Comparison of ENCODE assay signal across 4 cellular contexts in genomic region chr9:96865240-96865639, GRCh38. TPM values are rescaled to one million over a fixed set of nuclear protein-coding genes. Genes with fewer than 3 reads are reported as not detected.
A peak's percentile ranks its signal among the peaks of the same experiment; 100 is the strongest.
DNase-seq lines count a peak whose midpoint lies in the region; ATAC-seq, FAIRE-seq and TF ChIP-seq lines count a peak whose summit lies in the region.
"Not testable (repeated sequence)": the region's sequence is repeated elsewhere in the genome, so short reads cannot be mapped to it uniquely, and the experiment has no call there.

No MANE protein-coding gene starts in this region.

- TF ChIP-seq POLR2A in K562 (conservative IDR thresholded peaks at IDR 0.05); HepG2 (IDR thresholded peaks at IDR 0.05; ENCODE audit: insufficient read depth in 1 of 2, low read depth in 2 of 2, low read length in 2 of 2): not testable (repeated sequence)

- not testable (repeated sequence) for DNase-seq in K562 (ENCODE audit: extremely low read depth in 1 of 4, low spot score in 3 of 4); HepG2 (ENCODE audit: low spot score); stimulated activated naive B cell treated with anti-CD40 and anti-IgM and Interleukin-4, amounts not matched to agents 10 μg/mL and 1 μg/mL and 100 μg/mL, for 72 hours

- H3K27ac ChIP-seq in K562 (ENCODE audit: extremely low read depth, low read depth, low read length); HepG2 (ENCODE audit: extremely low read length, insufficient read depth, low read length): not testable (repeated sequence)

- TF ChIP-seq CTCF in K562 (IDR thresholded peaks at IDR 0.05 in 2 of 3, conservative IDR thresholded peaks at IDR 0.05 in 1 of 3; ENCODE audit: insufficient read depth in 2 of 3, low read depth in 1 of 3, low read length in 3 of 3); HepG2 (CRISPR knock-in tag; IDR thresholded peaks at IDR 0.05): not testable (repeated sequence)

- not testable (repeated sequence) for H3K9me3 ChIP-seq in K562 (replicated peaks; ENCODE audit: control insufficient read depth, insufficient read depth, low read depth, low read length); HepG2 (ENCODE audit: low read length)

- CTCF ChIA-PET in K562 (lab: Yijun Ruan, JAX; ENCODE audit: low intra/inter-chr PET ratio); HepG2 (lab: Yijun Ruan, JAX; ENCODE audit: low intra/inter-chr PET ratio, low total read pairs): not testable (repeated sequence)

- ATAC-seq in K562; HepG2; stimulated activated naive B cell treated with anti-CD40 and anti-IgM and Interleukin-4, amounts not matched to agents 10 μg/mL and 1 μg/mL and 100 μg/mL, for 72 hours (replicated peaks): not testable (repeated sequence)

- not testable (repeated sequence) for H3K27me3 Mint-ChIP-seq in activated naive CD4-positive, alpha-beta T cell treated with anti-CD3 and anti-CD28 coated beads, Interleukin-2, amount 50 U/mL, for 24 hours; stimulated activated naive B cell treated with anti-CD40 and anti-IgM and Interleukin-4, amounts not matched to agents 10 μg/mL and 1 μg/mL and 100 μg/mL, for 72 hours

- FAIRE-seq in K562 (lab: Jason Lieb, UNC); HepG2 (lab: Jason Lieb, UNC): not testable (repeated sequence)

- H3K9me3 Mint-ChIP-seq in activated naive CD4-positive, alpha-beta T cell treated with anti-CD3 and anti-CD28 coated beads, Interleukin-2, amount 50 U/mL, for 24 hours; stimulated activated naive B cell treated with anti-CD40 and anti-IgM and Interleukin-4, amounts not matched to agents 10 μg/mL and 1 μg/mL and 100 μg/mL, for 72 hours: not testable (repeated sequence)

- H3K4me1 Mint-ChIP-seq in activated naive CD4-positive, alpha-beta T cell treated with anti-CD3 and anti-CD28 coated beads, Interleukin-2, amount 50 U/mL, for 24 hours; stimulated activated naive B cell treated with anti-CD40 and anti-IgM and Interleukin-4, amounts not matched to agents 10 μg/mL and 1 μg/mL and 100 μg/mL, for 72 hours: not testable (repeated sequence)

- intact Hi-C loops in K562 (cut with micrococcal nuclease); HepG2 (cut with micrococcal nuclease; ENCODE audit: unreplicated experiment): not testable (repeated sequence)

- H3K4me3 Mint-ChIP-seq in activated naive CD4-positive, alpha-beta T cell treated with anti-CD3 and anti-CD28 coated beads, Interleukin-2, amount 50 U/mL, for 24 hours; stimulated activated naive B cell treated with anti-CD40 and anti-IgM and Interleukin-4, amounts not matched to agents 10 μg/mL and 1 μg/mL and 100 μg/mL, for 72 hours: not testable (repeated sequence)

- H3K79me2 ChIP-seq in K562 (ENCODE audit: control insufficient read depth, insufficient read depth, low read length); HepG2 (ENCODE audit: insufficient read depth, low read length): not testable (repeated sequence)

- peak overlapping the region; percentile 55 for H3K27ac Mint-ChIP-seq in activated naive CD4-positive, alpha-beta T cell treated with anti-CD3 and anti-CD28 coated beads, Interleukin-2, amount 50 U/mL, for 24 hours
- H3K27ac Mint-ChIP-seq in stimulated activated naive B cell treated with anti-CD40 and anti-IgM and Interleukin-4, amounts not matched to agents 10 μg/mL and 1 μg/mL and 100 μg/mL, for 72 hours = peak overlapping the region; percentile 76

- not testable (repeated sequence) for BruUV-seq in K562 (replicated peaks; lab: Mats Ljungman, UMichigan); HepG2 (replicated peaks; lab: Mats Ljungman, UMichigan)

- not testable (repeated sequence) for TF ChIP-seq EP300 in K562 (IDR thresholded peaks at IDR 0.05; ENCODE audit: low read length); HepG2 (IDR thresholded peaks at IDR 0.05; ENCODE audit: low read depth in 2 of 2, low read length in 2 of 2); HepG2 (CRISPR knock-in tag; IDR thresholded peaks at IDR 0.05; ENCODE audit: borderline replicate concordance)

- POLR2A ChIA-PET in K562 (lab: Yijun Ruan, JAX); HepG2 (lab: Yijun Ruan, JAX): not testable (repeated sequence)

- H3K36me3 ChIP-seq in K562 (ENCODE audit: control insufficient read depth, insufficient read depth, low read length); HepG2 (replicated peaks in 1 of 2; ENCODE audit: control insufficient read depth in 1 of 2, insufficient read depth in 2 of 2, low read length in 2 of 2): not testable (repeated sequence)

- not testable (repeated sequence) for H3K27me3 ChIP-seq in K562 (ENCODE audit: control insufficient read depth in 2 of 2, insufficient read depth in 2 of 2, low read length in 2 of 2); HepG2 (ENCODE audit: control insufficient read depth in 1 of 2, insufficient read depth in 2 of 2, low read length in 2 of 2)

- in situ Hi-C loops in K562 (cut with MboI) = not testable (repeated sequence)
- in situ Hi-C loops in HepG2 (cut with HindIII; ENCODE audit: extremely low pct_ligation_motif_present, low pct_unique_long_range_greater_than_20kb) = loop anchor here (10.0 to 25.0 kb wide), 2 partner anchors 240 to 747 kb away; no protein-coding TSS in a partner anchor

- H3K9ac ChIP-seq in K562 (ENCODE audit: insufficient read depth in 1 of 2, low read depth in 2 of 2, low read length in 2 of 2); HepG2 (ENCODE audit: insufficient read depth, low read depth, low read length): not testable (repeated sequence)

- H3K9me1 ChIP-seq in K562 (ENCODE audit: control insufficient read depth, insufficient read depth, low read length) = not testable (repeated sequence)

- not testable (repeated sequence) for H2AFZ ChIP-seq in K562 (ENCODE audit: low read depth, low read length); HepG2 (ENCODE audit: low read length)

- not testable (repeated sequence) for H3K4me2 ChIP-seq in K562 (ENCODE audit: insufficient read depth, low read length); HepG2 (ENCODE audit: low read depth, low read length)

- not testable (repeated sequence) for TF ChIP-seq RAD21 in K562 (CRISPR knock-in tag; conservative IDR thresholded peaks at IDR 0.05 in 1 of 2, IDR thresholded peaks at IDR 0.05 in 1 of 2); HepG2 (CRISPR knock-in tag; IDR thresholded peaks at IDR 0.05)

- H3K4me1 ChIP-seq in K562 (replicated peaks in 1 of 2; ENCODE audit: control insufficient read depth in 2 of 2, insufficient read depth in 2 of 2, low read length in 2 of 2) = not testable (repeated sequence)
- H3K4me1 ChIP-seq in HepG2 (ENCODE audit: insufficient read depth, low read length) = peaks cover 18% of the 10 kb centered on the region

- not testable (repeated sequence) for H4K20me1 ChIP-seq in K562 (replicated peaks; ENCODE audit: control insufficient read depth, insufficient read depth, low read length); HepG2 (ENCODE audit: insufficient read depth, low read length)

- not testable (repeated sequence) for H3K4me3 ChIP-seq in K562; HepG2 (replicated peaks in 1 of 3; ENCODE audit: insufficient read depth in 1 of 3, low read depth in 2 of 3, low read length in 3 of 3)

- 3% methylated on average over 2 of the region's 2 CpGs for WGBS in K562 (ENCODE audit: insufficient coverage, low coverage, missing lambda C conversion rate)
- WGBS in HepG2 (ENCODE audit: low lambda C conversion rate) = 6% methylated on average over 2 of the region's 2 CpGs

- H3K36me3 Mint-ChIP-seq in activated naive CD4-positive, alpha-beta T cell treated with anti-CD3 and anti-CD28 coated beads, Interleukin-2, amount 50 U/mL, for 24 hours = not testable (repeated sequence)
- peaks cover 6 to 12% of the 10 kb centered on the region in 2 donors for H3K36me3 Mint-ChIP-seq in stimulated activated naive B cell treated with anti-CD40 and anti-IgM and Interleukin-4, amounts not matched to agents 10 μg/mL and 1 μg/mL and 100 μg/mL, for 72 hours

RNA-seq across cellular contexts. Expression of gene ZNF782, which starts 10.9 kb away (rescaled TPM):
- total RNA-seq in K562 (2011; cell fraction: chromatin; rRNA removed; ENCODE audit: low replicate concordance) = 4.7 and 25.6 TPM in 2 replicates
- total RNA-seq in K562 (2011; cell fraction: nucleolus; rRNA removed) = 3.8 and 6.7 TPM in 2 replicates
- total RNA-seq in K562 (2011; cell fraction: nucleoplasm; rRNA removed) = 7.1 and 7.6 TPM in 2 replicates
- 4.3 and 5.1 TPM in 2 replicates for total RNA-seq in K562 (2014; rRNA removed)
- total RNA-seq in K562 (2014; rRNA removed; fragmentation: Illumina TruSeq; extraction: Trizol) = 6.0 and 6.4 TPM in 2 replicates
- total RNA-seq in K562 (2015; rRNA removed; fragmentation: Illumina TruSeq; extraction: Trizol) = 7.1 and 8.8 TPM in 2 replicates
- total RNA-seq in K562 (2021) = 4.5 and 4.9 TPM in 2 replicates
- polyA plus RNA-seq in K562 (2011; rRNA removed) = 4.5 and 4.6 TPM in 2 replicates
- 1.0 and 1.2 TPM in 2 replicates for polyA plus RNA-seq in K562 (2011; cell fraction: cytosol; rRNA removed)
- polyA plus RNA-seq in K562 (2011; cell fraction: nucleus; rRNA removed) = 7.1 and 9.6 TPM in 2 replicates
- 2.4 and 3.2 TPM in 2 replicates for polyA plus RNA-seq in K562 (2012)
- polyA plus RNA-seq in K562 (2014; fragmentation: Illumina TruSeq; extraction: Trizol) = 3.9 and 4.2 TPM in 2 replicates
- under 1 TPM; 0.38 to 0.55 TPM for polyA plus RNA-seq in K562 (2014; fragmentation: Nextera tagmentation; extraction: Ambion mirVana)
- 3.2 and 5.3 TPM in 2 replicates for polyA plus RNA-seq in K562 (2014; rRNA removed)
- 7.2 and 12.4 TPM in 2 replicates for polyA minus RNA-seq in K562 (2011; rRNA and poly(A)+ RNA removed)
- 1.4 and 3.0 TPM in 2 replicates for polyA minus RNA-seq in K562 (2011; cell fraction: cytosol; rRNA and poly(A)+ RNA removed)
- polyA minus RNA-seq in K562 (2011; cell fraction: nucleus; rRNA and poly(A)+ RNA removed) = 6.1 and 11.3 TPM in 2 replicates
- 4.7 and 4.9 TPM in 2 replicates for total RNA-seq in HepG2 (2016; rRNA removed; fragmentation: Illumina TruSeq; extraction: Trizol)
- 0.88 and 2.2 TPM in 2 replicates for total RNA-seq in HepG2 (2016; cell fraction: cytosol; rRNA removed; fragmentation: Illumina TruSeq; extraction: Trizol; ENCODE audit: low read depth)
- 3.9 and 5.8 TPM in 2 replicates for total RNA-seq in HepG2 (2016; cell fraction: insoluble cytoplasmic fraction; rRNA removed; fragmentation: Illumina TruSeq; extraction: Trizol)
- total RNA-seq in HepG2 (2016; cell fraction: membrane; rRNA removed; fragmentation: Illumina TruSeq; extraction: Trizol) = 3.4 TPM in 2 replicates
- total RNA-seq in HepG2 (2016; cell fraction: nucleus; rRNA removed; fragmentation: Illumina TruSeq; extraction: Trizol) = 10.7 and 14.7 TPM in 2 replicates
- polyA plus RNA-seq in HepG2 (2011; rRNA removed) = 1.4 and 1.5 TPM in 2 replicates
- 0.50 and 0.88 TPM in 2 replicates for polyA plus RNA-seq in HepG2 (2011; cell fraction: cytosol; rRNA removed)
- polyA plus RNA-seq in HepG2 (2011; cell fraction: nucleus; rRNA removed) = 2.1 TPM in 2 replicates
- 1.4 and 1.6 TPM in 2 replicates for polyA plus RNA-seq in HepG2 (2012)
- 1.5 and 1.7 TPM in 2 replicates for polyA plus RNA-seq in HepG2 (2016; cell fraction: cytosol; fragmentation: Illumina TruSeq; extraction: Trizol; ENCODE audit: low read depth)
- 2.1 and 2.3 TPM in 2 replicates for polyA plus RNA-seq in HepG2 (2016; cell fraction: insoluble cytoplasmic fraction; fragmentation: Illumina TruSeq; extraction: Trizol; ENCODE audit: low read depth)
- polyA plus RNA-seq in HepG2 (2016; cell fraction: membrane; fragmentation: Illumina TruSeq; extraction: Trizol; ENCODE audit: low read depth) = 2.1 and 2.4 TPM in 2 replicates
- 4.9 and 5.3 TPM in 2 replicates for polyA plus RNA-seq in HepG2 (2016; cell fraction: nucleus; fragmentation: Illumina TruSeq; extraction: Trizol; ENCODE audit: insufficient read depth, low read depth)
- 2.2 and 9.6 TPM in 2 replicates for polyA minus RNA-seq in HepG2 (2011; rRNA and poly(A)+ RNA removed; ENCODE audit: low replicate concordance)
- polyA minus RNA-seq in HepG2 (2011; cell fraction: cytosol; rRNA and poly(A)+ RNA removed) = 1.5 and 2.2 TPM in 2 replicates
- polyA minus RNA-seq in HepG2 (2011; cell fraction: nucleus; rRNA and poly(A)+ RNA removed) = 18.7 and 20.3 TPM in 2 replicates
